Comparison of ENCODE assay signal across 16 cellular contexts in the genomic region with DNA sequence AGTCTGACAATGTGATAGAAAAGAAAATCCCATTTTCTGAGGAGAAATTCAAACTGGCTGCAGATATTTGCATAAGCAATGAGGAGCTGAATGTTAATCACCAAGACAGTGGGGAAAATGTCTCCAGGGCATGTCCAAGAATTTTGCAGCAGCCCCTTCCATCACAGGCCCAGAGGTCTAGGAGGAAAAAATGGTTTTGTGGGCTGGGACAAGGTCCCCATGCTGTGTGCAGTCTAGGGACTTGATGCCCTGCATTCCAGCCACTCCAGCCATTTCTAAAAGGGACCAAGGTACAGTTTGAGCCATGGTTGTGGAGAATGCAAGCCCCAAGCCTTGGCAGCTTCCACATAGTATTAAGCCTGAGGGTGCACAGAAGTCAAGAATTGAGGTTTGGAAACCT. TPM values are rescaled to one million over a fixed set of nuclear protein-coding genes. Genes with fewer than 3 reads are reported as not detected.
DNase-seq lines count a peak whose midpoint lies in the region; ATAC-seq, FAIRE-seq and TF ChIP-seq lines count a peak whose summit lies in the region.
"Not testable (repeated sequence)": the region's sequence is repeated elsewhere in the genome, so short reads cannot be mapped to it uniquely, and the experiment has no call there.
"Had no signal": no experiment of that assay in that cellular context is flagged by ENCODE, and none has a peak within 500 bp of the region (broad histone marks: within the 10 kb centered on the region; RNA-seq: fewer than 3 reads in every experiment).

No MANE protein-coding gene starts in this region.

- H4K20me1 ChIP-seq in K562 (replicated peaks; ENCODE audit: control insufficient read depth, insufficient read depth, low read length) = not testable (repeated sequence)

- intact Hi-C loops in K562 (cut with micrococcal nuclease) = not testable (repeated sequence)

- in situ Hi-C loops in K562 (cut with MboI) = not testable (repeated sequence)

- H2AFZ ChIP-seq in K562 (ENCODE audit: low read depth, low read length) = not testable (repeated sequence)

- TF ChIP-seq RAD21 in A549 (conservative IDR thresholded peaks at IDR 0.05 in 1 of 2, IDR thresholded peaks at IDR 0.05 in 1 of 2); K562 (CRISPR knock-in tag; conservative IDR thresholded peaks at IDR 0.05 in 1 of 2, IDR thresholded peaks at IDR 0.05 in 1 of 2): not testable (repeated sequence)

- DNase-seq in A549 (ENCODE audit: low read depth in 1 of 2, low spot score in 1 of 2); K562 (ENCODE audit: extremely low read depth in 1 of 4, low spot score in 3 of 4): not testable (repeated sequence)

- not testable (repeated sequence) for TF ChIP-seq EP300 in A549 (IDR thresholded peaks at IDR 0.05); K562 (IDR thresholded peaks at IDR 0.05; ENCODE audit: low read length)

- not testable (repeated sequence) for H3K79me2 ChIP-seq in K562 (ENCODE audit: control insufficient read depth, insufficient read depth, low read length)

- H3K4me3 ChIP-seq in A549; HEK293 (ENCODE audit: low read depth, low read length); K562: not testable (repeated sequence)

- POLR2A ChIA-PET in A549 (lab: Yijun Ruan, JAX); HEK293 (lab: Yijun Ruan, JAX); K562 (lab: Yijun Ruan, JAX): not testable (repeated sequence)

- H3K4me2 ChIP-seq in A549; K562 (ENCODE audit: insufficient read depth, low read length): not testable (repeated sequence)

- H3K9ac ChIP-seq in K562 (ENCODE audit: insufficient read depth in 1 of 2, low read depth in 2 of 2, low read length in 2 of 2) = not testable (repeated sequence)

- not testable (repeated sequence) for H3K9me3 ChIP-seq in A549; HEK293 (ENCODE audit: control insufficient read depth, insufficient read depth, low read depth, low read length); K562 (replicated peaks; ENCODE audit: control insufficient read depth, insufficient read depth, low read depth, low read length)

- CTCF ChIA-PET in A549 (lab: Yijun Ruan, JAX) = interaction anchor here (1.4 kb wide), 1 partner anchor 28 kb away, joined by 3 read pairs; no protein-coding TSS in a partner anchor
- CTCF ChIA-PET in HEK293 (lab: Yijun Ruan, JAX); K562 (lab: Yijun Ruan, JAX; ENCODE audit: low intra/inter-chr PET ratio): not testable (repeated sequence)

- not testable (repeated sequence) for H3K27ac ChIP-seq in A549; HEK293 (ENCODE audit: extremely low read depth, low read depth, low read length); K562 (ENCODE audit: extremely low read depth, low read depth, low read length)

- not testable (repeated sequence) for H3K36me3 ChIP-seq in HEK293 (ENCODE audit: control insufficient read depth in 2 of 2, insufficient read depth in 1 of 2, low read length in 2 of 2); K562 (ENCODE audit: control insufficient read depth, insufficient read depth, low read length)

- not testable (repeated sequence) for TF ChIP-seq CTCF in A549 (IDR thresholded peaks at IDR 0.05); HEK293 (tag by site-specific recombination; IDR thresholded peaks at IDR 0.05); K562 (IDR thresholded peaks at IDR 0.05 in 2 of 3, conservative IDR thresholded peaks at IDR 0.05 in 1 of 3; ENCODE audit: insufficient read depth in 2 of 3, low read depth in 1 of 3, low read length in 3 of 3)

- not testable (repeated sequence) for H3K9me1 ChIP-seq in K562 (ENCODE audit: control insufficient read depth, insufficient read depth, low read length)

- H3K27me3 ChIP-seq in K562 (ENCODE audit: control insufficient read depth in 2 of 2, insufficient read depth in 2 of 2, low read length in 2 of 2) = not testable (repeated sequence)

- BruUV-seq in K562 (replicated peaks; lab: Mats Ljungman, UMichigan) = not testable (repeated sequence)

- not testable (repeated sequence) for TF ChIP-seq POLR2A in A549 (IDR thresholded peaks at IDR 0.05; ENCODE audit: low read length); K562 (conservative IDR thresholded peaks at IDR 0.05)

- not testable (repeated sequence) for FAIRE-seq in A549 (lab: Jason Lieb, UNC); K562 (lab: Jason Lieb, UNC)

- not testable (repeated sequence) for ATAC-seq in A549, K562

- H3K4me1 ChIP-seq in A549; HEK293 (ENCODE audit: control insufficient read depth, insufficient read depth, low read length); K562 (replicated peaks in 1 of 2; ENCODE audit: control insufficient read depth in 2 of 2, insufficient read depth in 2 of 2, low read length in 2 of 2): not testable (repeated sequence)

TF ChIP-seq in A549, 52 proteins besides CTCF, POLR2A, EP300 and RAD21:
- TF ChIP-seq ZFP36 (IDR thresholded peaks at IDR 0.05; ENCODE audit: borderline replicate concordance, partially characterized antibody) = peak; percentile 76

TF ChIP-seq in HEK293, 187 proteins besides CTCF, POLR2A, EP300 and RAD21:
- TF ChIP-seq ZNF585B (tag by site-specific recombination; IDR thresholded peaks at IDR 0.05) = peak; percentile 90
- peak; percentile 44 for TF ChIP-seq SETDB1 (IDR thresholded peaks at IDR 0.05; ENCODE audit: insufficient read length, low read length)

TF ChIP-seq in K562, 482 proteins besides CTCF, POLR2A, EP300 and RAD21:
- peak; percentile 46 for TF ChIP-seq ZFP36 (IDR thresholded peaks at IDR 0.05; ENCODE audit: low read depth, low read length, partially characterized antibody)

RNA-seq across cellular contexts. Expression of a gene that starts 30.8 kb away (rescaled TPM):
- polyA plus RNA-seq in A549 (2011; rRNA removed) (not detected in 2 replicates), A549 (2017; fragmentation: RNase III; extraction: RNeasy Plus Mini Kit Qiagen cat#74134 plus additional on column Dnase treatment) (not detected in 3 replicates), K562 (2011; rRNA removed) (not detected in 2 replicates), K562 (2014; fragmentation: Illumina TruSeq; extraction: Trizol) (not detected in 2 replicates), K562 (2014; fragmentation: Nextera tagmentation; extraction: Ambion mirVana) (not detected), K562 (2014; rRNA removed) (not detected in 2 replicates)
- polyA plus RNA-seq in A549 (2012; cell fraction: cytosol; rRNA removed) = not detected in 2 replicates
- polyA plus RNA-seq in A549 (2012; cell fraction: nucleus; rRNA removed) = not detected in 2 replicates
- polyA minus RNA-seq in A549 (2011; rRNA and poly(A)+ RNA removed) = not detected in 2 replicates
- not detected in 2 replicates for total RNA-seq in K562 (2011; cell fraction: chromatin; rRNA removed; ENCODE audit: low replicate concordance)
- total RNA-seq in K562 (2011; cell fraction: nucleolus; rRNA removed) = not detected in 2 replicates
- not detected in 2 replicates for total RNA-seq in K562 (2011; cell fraction: nucleoplasm; rRNA removed)
- total RNA-seq in K562 (2014; rRNA removed) (not detected in 2 replicates), K562 (2014; rRNA removed; fragmentation: Illumina TruSeq; extraction: Trizol) (not detected in 2 replicates), K562 (2015; rRNA removed; fragmentation: Illumina TruSeq; extraction: Trizol) (not detected in 2 replicates), K562 (2021) (not detected in 2 replicates)
- not detected in 2 replicates for polyA plus RNA-seq in K562 (2011; cell fraction: cytosol; rRNA removed)
- not detected in 2 replicates for polyA plus RNA-seq in K562 (2011; cell fraction: nucleus; rRNA removed)
- polyA plus RNA-seq in K562 (2012) = 0.06 TPM in 1 of 2 replicates, not detected in the other
- polyA minus RNA-seq in K562 (2011; rRNA and poly(A)+ RNA removed) = not detected in 2 replicates
- polyA minus RNA-seq in K562 (2011; cell fraction: cytosol; rRNA and poly(A)+ RNA removed) = not detected in 2 replicates
- polyA minus RNA-seq in K562 (2011; cell fraction: nucleus; rRNA and poly(A)+ RNA removed) = not detected in 2 replicates
- total RNA-seq: A172; A673; B cell; Caco-2; Calu3; CD4-positive, alpha-beta memory T cell; CD4-positive, alpha-beta T cell; CD4-positive, CD25-positive, alpha-beta regulatory T cell; CD8-positive, alpha-beta T cell; Daoy had no signal
- polyA plus RNA-seq: AG04450; BJ; CD4-positive, alpha-beta memory T cell; CD4-positive, CD25-positive, alpha-beta regulatory T cell; CD8-positive, alpha-beta memory T cell had no signal

RNA-seq across cellular contexts. Expression of a gene that starts 42.8 kb away (rescaled TPM):
- polyA plus RNA-seq in A549 (2011; rRNA removed) (not detected in 2 replicates), A549 (2017; fragmentation: RNase III; extraction: RNeasy Plus Mini Kit Qiagen cat#74134 plus additional on column Dnase treatment) (0.04 to 0.08 TPM in 2 of 3 replicates, not detected in the other), K562 (2011; rRNA removed) (not detected in 2 replicates), K562 (2014; fragmentation: Illumina TruSeq; extraction: Trizol) (not detected in 2 replicates), K562 (2014; fragmentation: Nextera tagmentation; extraction: Ambion mirVana) (under 1 TPM in 1 of 2 experiments, not detected in 1; 0.03 TPM), K562 (2014; rRNA removed) (0.11 TPM in 1 of 2 replicates, not detected in the other)
- polyA plus RNA-seq in A549 (2012; cell fraction: cytosol; rRNA removed) = 0.01 TPM in 1 of 2 replicates, not detected in the other
- polyA plus RNA-seq in A549 (2012; cell fraction: nucleus; rRNA removed) = 0.05 and 0.06 TPM in 2 replicates
- not detected in 2 replicates for polyA minus RNA-seq in A549 (2011; rRNA and poly(A)+ RNA removed)
- not detected in 2 replicates for total RNA-seq in K562 (2011; cell fraction: chromatin; rRNA removed; ENCODE audit: low replicate concordance)
- 0.13 TPM in 1 of 2 replicates, not detected in the other for total RNA-seq in K562 (2011; cell fraction: nucleolus; rRNA removed)
- total RNA-seq in K562 (2011; cell fraction: nucleoplasm; rRNA removed) = not detected in 2 replicates
- total RNA-seq in K562 (2014; rRNA removed) (0.16 TPM in 1 of 2 replicates, not detected in the other), K562 (2014; rRNA removed; fragmentation: Illumina TruSeq; extraction: Trizol) (not detected in 2 replicates), K562 (2015; rRNA removed; fragmentation: Illumina TruSeq; extraction: Trizol) (not detected in 2 replicates), K562 (2021) (0.07 TPM in 1 of 2 replicates, not detected in the other)
- polyA plus RNA-seq in K562 (2011; cell fraction: cytosol; rRNA removed) = 0.03 TPM in 1 of 2 replicates, not detected in the other
- 0.06 TPM in 1 of 2 replicates, not detected in the other for polyA plus RNA-seq in K562 (2011; cell fraction: nucleus; rRNA removed)
- 0.08 TPM in 2 replicates for polyA plus RNA-seq in K562 (2012)
- polyA minus RNA-seq in K562 (2011; rRNA and poly(A)+ RNA removed) = not detected in 2 replicates
- polyA minus RNA-seq in K562 (2011; cell fraction: cytosol; rRNA and poly(A)+ RNA removed) = not detected in 2 replicates
- not detected in 2 replicates for polyA minus RNA-seq in K562 (2011; cell fraction: nucleus; rRNA and poly(A)+ RNA removed)
- total RNA-seq: Caco-2; CD4-positive, alpha-beta memory T cell; CD4-positive, CD25-positive, alpha-beta regulatory T cell; CD8-positive, alpha-beta memory T cell; CD8-positive, alpha-beta T cell had no signal
- polyA plus RNA-seq: AG04450; CD8-positive, alpha-beta memory T cell had no signal
